In genomic region chr18:21834301-21834660, GRCh38 we compare ENCODE assay signal across 22 cellular contexts.
"Had no signal": no experiment of that assay in that cellular context is flagged by ENCODE, and none has a peak within 500 bp of the region (broad histone marks: within the 10 kb centered on the region; RNA-seq: fewer than 3 reads in every experiment).

No MANE protein-coding gene starts in this region.

- H3K4me1 ChIP-seq: prostate gland had no signal

- ATAC-seq: activated CD4-positive, alpha-beta T cell treated with anti-CD3 and anti-CD28 coated beads for 36 hours; activated T-cell treated with anti-CD3 and anti-CD28 coated beads, Interleukin-2, amount 50 U/mL, for 4 hours; left lobe of liver; natural killer cell; stimulated activated naive CD8-positive, alpha-beta T cell treated with anti-CD3 and anti-CD28 coated beads, Interleukin-15, Interleukin-2, amounts not matched to agents 100 U/mL and 50 U/mL, for 24 hours; T-cell; WTC11 had no signal

- H3K27me3 ChIP-seq: neutrophil, ovary had no signal

- H3K27ac Mint-ChIP-seq: activated CD4-positive, alpha-beta T cell treated with anti-CD3 and anti-CD28 coated beads for 36 hours; activated naive CD8-positive, alpha-beta T cell treated with anti-CD3 and anti-CD28 coated beads for 36 hours; memory B cell; natural killer cell; T-cell; WTC11 had no signal

- H3K4me1 Mint-ChIP-seq: activated CD4-positive, alpha-beta T cell treated with anti-CD3 and anti-CD28 coated beads for 36 hours; activated naive CD8-positive, alpha-beta T cell treated with anti-CD3 and anti-CD28 coated beads for 36 hours; natural killer cell; T-cell had no signal

- H3K4me3 ChIP-seq: coronary artery, ovary, prostate gland had no signal

- H3K9me3 ChIP-seq: neutrophil, ovary, prostate gland had no signal

- DNase-seq: activated CD4-positive, alpha-beta T cell treated with anti-CD3 and anti-CD28 coated beads for 36 hours; activated CD4-positive, alpha-beta T cell treated with anti-CD3 and anti-CD28 coated beads, Interleukin-2, amount 50 U/mL, for 4 hours; activated CD8-positive, alpha-beta memory T cell treated with anti-CD3 and anti-CD28 coated beads, Interleukin-2, amount 50 U/mL, for 48 hours; activated naive CD4-positive, alpha-beta T cell treated with Interleukin-2 at 50 U/mL for 16 hours; activated naive CD8-positive, alpha-beta T cell treated with anti-CD3 and anti-CD28 coated beads for 36 hours; activated T-cell treated with anti-CD3 and anti-CD28 coated beads, Interleukin-2, amount 50 U/mL, for 4 hours; foreskin fibroblast; natural killer cell; ovary; right cardiac atrium; stimulated activated CD4-positive, alpha-beta T cell treated with anti-CD3 and anti-CD28 coated beads, Interleukin-12 subunit alpha, Interleukin-12 subunit beta, amount 100 ng/mL, for 4 hours; stimulated activated CD4-positive, alpha-beta T cell treated with anti-CD3 and anti-CD28 coated beads, Interleukin-4, amount 100 ng/mL, for 4 hours; stimulated activated naive CD8-positive, alpha-beta T cell treated with anti-CD3 and anti-CD28 coated beads, Interleukin-15, Interleukin-2, amounts not matched to agents 100 U/mL and 50 U/mL, for 24 hours; T-cell; T-helper 9 cell had no signal

- H3K9me3 Mint-ChIP-seq: activated naive CD8-positive, alpha-beta T cell treated with anti-CD3 and anti-CD28 coated beads for 36 hours; activated T-cell treated with anti-CD3 and anti-CD28 coated beads, Interleukin-2, amount 50 U/mL, for 4 hours; memory B cell; natural killer cell; T-cell; WTC11 had no signal

- H3K36me3 ChIP-seq: ovary, prostate gland had no signal

- H3K27ac ChIP-seq: coronary artery, neutrophil, ovary, prostate gland had no signal

- H3K36me3 Mint-ChIP-seq: natural killer cell had no signal

- H3K27me3 Mint-ChIP-seq: activated CD4-positive, alpha-beta T cell treated with anti-CD3 and anti-CD28 coated beads for 36 hours; activated naive CD8-positive, alpha-beta T cell treated with anti-CD3 and anti-CD28 coated beads for 36 hours; memory B cell; T-cell had no signal

- FAIRE-seq: astrocyte had no signal

- H3K4me3 Mint-ChIP-seq: activated CD4-positive, alpha-beta T cell treated with anti-CD3 and anti-CD28 coated beads for 36 hours; activated naive CD8-positive, alpha-beta T cell treated with anti-CD3 and anti-CD28 coated beads for 36 hours; activated T-cell treated with anti-CD3 and anti-CD28 coated beads, Interleukin-2, amount 50 U/mL, for 4 hours; memory B cell; natural killer cell; T-cell; WTC11 had no signal
